22 cellular contexts compared by ENCODE assay signal in genomic region chr9:100308965-100309564, GRCh38. TPM values are rescaled to one million over a fixed set of nuclear protein-coding genes. Genes with fewer than 3 reads are reported as not detected.
DNase-seq lines count a peak whose midpoint lies in the region; ATAC-seq and TF ChIP-seq lines count a peak whose summit lies in the region.
"Had no signal": no experiment of that assay in that cellular context is flagged by ENCODE, and none has a peak within 500 bp of the region (broad histone marks: within the 10 kb centered on the region; RNA-seq: fewer than 3 reads in every experiment).

No MANE protein-coding gene starts in this region.

- no peak overlapping the region for H3K4ac ChIP-seq in H9 (ENCODE audit: low read depth, low read length)

- in situ Hi-C loops in G401 (cut with HindIII; ENCODE audit: low sequenced_read_pairs): no loop called here

- no peak overlapping the region for H2BK5ac ChIP-seq in H9 (ENCODE audit: insufficient read length, low read length)

- H3K4me1 ChIP-seq in Karpas-422 (ENCODE audit: low read length): peaks cover 17% of the 10 kb centered on the region
- H3K4me1 ChIP-seq in psoas muscle: peaks cover 15% of the 10 kb centered on the region
- no peaks in the 10 kb centered on the region for H3K4me1 ChIP-seq in H9 (ENCODE audit: insufficient read depth, low read length)
- H3K4me1 ChIP-seq: lower lobe of right lung, testis had no signal

- H3T11ph ChIP-seq in H9 (ENCODE audit: low read length): no peak overlapping the region

- H2AFZ ChIP-seq in Karpas-422 (ENCODE audit: low read length) (no peak overlapping the region), H9 (ENCODE audit: low read length) (no peak overlapping the region)
- H2AFZ ChIP-seq: PC-9 had no signal

- H4K8ac ChIP-seq in H9 (replicated peaks; ENCODE audit: insufficient read length, low read depth, low read length): no peak overlapping the region

- H2BK12ac ChIP-seq in H9 (ENCODE audit: insufficient read length, low read depth, low read length): no peak overlapping the region

- ATAC-seq in activated T-cell treated with anti-CD3 and anti-CD28 coated beads, Interleukin-2, amount 50 U/mL, for 4 hours: no peak
- ATAC-seq in psoas muscle: peak; percentile 53 to 88 (median 74)
- ATAC-seq: lower lobe of right lung, sciatic nerve had no signal

- DNase-seq in activated T-cell treated with anti-CD3 and anti-CD28 coated beads, Interleukin-2, amount 50 U/mL, for 24 hours: no peak
- no peak for DNase-seq in activated T-cell treated with anti-CD3 and anti-CD28 coated beads, Interleukin-2, amount 50 U/mL, for 4 hours
- DNase-seq in Karpas-422: no peak
- peak; percentile 18 for DNase-seq in fibroblast of gingiva (ENCODE audit: low read depth)
- DNase-seq in psoas muscle: no peak
- DNase-seq in head of caudate nucleus: no peak
- DNase-seq in G401 (ENCODE audit: low spot score): no peak
- no peak for DNase-seq in H9
- DNase-seq: activated CD4-positive, alpha-beta T cell treated with anti-CD3 and anti-CD28 coated beads, Interleukin-2, amount 10 ng/mL, durations not matched to agents 24 days and 14 days; GOT3; lower lobe of right lung; NCI-H1048; NCI-H2029; occipital lobe; PC-9; SIG-M5; stimulated activated CD4-positive, alpha-beta T cell treated with anti-CD3 and anti-CD28 coated beads, Interleukin-15, amount 100 ng/mL, for 24 hours; testis had no signal

- H3K9me2 ChIP-seq in Karpas-422 (replicated peaks; ENCODE audit: insufficient read depth, low read length): no peaks in the 10 kb centered on the region

- no peaks in the 10 kb centered on the region for H3K9me3 ChIP-seq in Karpas-422 (ENCODE audit: low read length)
- no peaks in the 10 kb centered on the region for H3K9me3 ChIP-seq in psoas muscle
- H3K9me3 ChIP-seq in H9 (ENCODE audit: control insufficient read depth, low read depth, low read length): no peaks in the 10 kb centered on the region
- H3K9me3 ChIP-seq: lower lobe of right lung, testis had no signal

- H2BK15ac ChIP-seq in H9 (ENCODE audit: low read depth, low read length): no peak overlapping the region

- H2AK5ac ChIP-seq in H9 (ENCODE audit: insufficient read length, low read length): no peak overlapping the region

- H3K27ac Mint-ChIP-seq in activated T-cell treated with anti-CD3 and anti-CD28 coated beads, Interleukin-2, amount 50 U/mL, for 24 hours: peak overlapping the region; percentile 45
- H3K27ac Mint-ChIP-seq in H9: peak overlapping the region in 1 of 3 experiments; percentile 68; a peak in 3 of 7 replicates
- H3K27ac Mint-ChIP-seq: activated CD4-positive, alpha-beta T cell treated with anti-CD3 and anti-CD28 coated beads, Interleukin-2, amount 10 ng/mL, durations not matched to agents 24 days and 14 days; activated naive CD4-positive, alpha-beta T cell treated with anti-CD3 and anti-CD28 coated beads, Interleukin-2, amount 50 U/mL, for 24 hours; T-helper 1 cell treated with Interleukin-12 subunit alpha and Interleukin-12 subunit beta and Interleukin-4 antibody, amounts not matched to agents 30 μg/mL and 1 μg/mL, for 36 hours had no signal

- WGBS in psoas muscle, 3 donors: 76 to 80% (median 79%) methylated on average over 1 of the region's 1 CpG
- WGBS in H9 (ENCODE audit: extremely low coverage, insufficient read length, low lambda C conversion rate): no CpG with 5 or more reads among the region's 1 CpG

- H2BK20ac ChIP-seq in H9 (ENCODE audit: low read depth, low read length, poor library complexity, severe bottlenecking): no peak overlapping the region

- H3K23ac ChIP-seq in H9 (ENCODE audit: insufficient read length, low read depth, low read length): no peak overlapping the region

- H3K79me2 ChIP-seq in Karpas-422 (ENCODE audit: low read length) (peaks cover 95% of the 10 kb centered on the region), H9 (ENCODE audit: insufficient read depth, low read length) (no peaks in the 10 kb centered on the region)

- intact Hi-C loops in psoas muscle (cut with DNase I) (no loop called here), head of caudate nucleus (cut with DNase I) (no loop called here)

- H2BK120ac ChIP-seq in H9 (ENCODE audit: low read depth, low read length, poor library complexity, severe bottlenecking): no peak overlapping the region

- no peak overlapping the region for H3K18ac ChIP-seq in H9 (ENCODE audit: insufficient read length, low read depth, low read length)

- H3K9ac ChIP-seq in Karpas-422 (ENCODE audit: low read length) (no peak overlapping the region), H9 (ENCODE audit: extremely low read depth, insufficient read length, low read length) (no peak overlapping the region)
- H3K9ac ChIP-seq: KMS-11 had no signal

- no peak overlapping the region for H3K4me3 ChIP-seq in Karpas-422 (ENCODE audit: low read length)
- no peak overlapping the region for H3K4me3 ChIP-seq in psoas muscle
- H3K4me3 ChIP-seq: lower lobe of right lung, PC-9, testis had no signal

- peaks cover 56% of the 10 kb centered on the region for H3K36me3 ChIP-seq in Karpas-422 (ENCODE audit: insufficient read depth, low read length)
- H3K36me3 ChIP-seq in psoas muscle (ENCODE audit: insufficient read depth in 1 of 2, low read depth in 1 of 2): peaks cover 4 to 39% of the 10 kb centered on the region in 2 donors

- H3K27ac ChIP-seq in Karpas-422 (ENCODE audit: low read length) (peak overlapping the region; percentile 13; the same call in 1 of the 2 replicates), psoas muscle (peak overlapping the region; percentile 12), H9 (ENCODE audit: insufficient read length, low read depth, low read length) (no peak overlapping the region)
- H3K27ac ChIP-seq: KMS-11, lower lobe of right lung, PC-9, testis had no signal

- H3K4me2 ChIP-seq in Karpas-422 (ENCODE audit: low read depth, low read length, poor library complexity, severe bottlenecking) (no peak overlapping the region), H9 (ENCODE audit: insufficient read depth, insufficient read length, low read length) (no peak overlapping the region)
- H3K4me2 ChIP-seq: KMS-11, PC-9 had no signal

- peaks cover 96% of the 10 kb centered on the region for H3K36me3 Mint-ChIP-seq in activated T-cell treated with anti-CD3 and anti-CD28 coated beads, Interleukin-2, amount 50 U/mL, for 24 hours (ENCODE audit: low read depth)
- H3K36me3 Mint-ChIP-seq in activated T-cell treated with anti-CD3 and anti-CD28 coated beads, Interleukin-2, amount 50 U/mL, for 4 hours (ENCODE audit: insufficient read depth): peaks cover 56% of the 10 kb centered on the region
- peaks cover 63 to 78% (median 78%) of the 10 kb centered on the region in 3 experiments for H3K36me3 Mint-ChIP-seq in H9 (ENCODE audit: insufficient read depth in 1 of 3, low read depth in 3 of 3)

- no peaks in the 10 kb centered on the region for H3K9me3 Mint-ChIP-seq in activated T-cell treated with anti-CD3 and anti-CD28 coated beads, Interleukin-2, amount 50 U/mL, for 24 hours
- H3K9me3 Mint-ChIP-seq in activated T-cell treated with anti-CD3 and anti-CD28 coated beads, Interleukin-2, amount 50 U/mL, for 4 hours: no peaks in the 10 kb centered on the region
- peaks cover 3 to 4% of the 10 kb centered on the region in 2 experiments; a peak in 2 of 5 replicates for H3K9me3 Mint-ChIP-seq in H9
- H3K9me3 Mint-ChIP-seq: activated naive CD4-positive, alpha-beta T cell treated with anti-CD3 and anti-CD28 coated beads, Interleukin-2, amount 50 U/mL, for 24 hours; T-helper 1 cell treated with Interleukin-12 subunit alpha and Interleukin-12 subunit beta and Interleukin-4 antibody, amounts not matched to agents 30 μg/mL and 1 μg/mL, for 36 hours had no signal

- H4K20me1 ChIP-seq in Karpas-422 (ENCODE audit: insufficient read depth, low read depth, low read length) (no peaks in the 10 kb centered on the region; the same call in 1 of the 2 replicates), H9 (ENCODE audit: control insufficient read depth, insufficient read depth, insufficient read length) (no peaks in the 10 kb centered on the region)

- TF ChIP-seq CTCF in psoas muscle (IDR thresholded peaks at IDR 0.05) (no peak), H9 (conservative IDR thresholded peaks at IDR 0.05) (no peak)

- H3K23me2 ChIP-seq in H9 (ENCODE audit: insufficient read length, low read depth, low read length, poor library complexity, severe bottlenecking): no peaks in the 10 kb centered on the region

- peaks cover 2% of the 10 kb centered on the region for H3K79me1 ChIP-seq in H9 (ENCODE audit: insufficient read depth, low read depth, low read length, poor library complexity, severe bottlenecking)

- H3K14ac ChIP-seq in H9 (ENCODE audit: insufficient read depth, low read length): no peak overlapping the region

- no peak overlapping the region for H4K91ac ChIP-seq in H9 (ENCODE audit: insufficient read length, low read depth, low read length)

- H3K4me3 Mint-ChIP-seq in activated T-cell treated with anti-CD3 and anti-CD28 coated beads, Interleukin-2, amount 50 U/mL, for 24 hours: no peak overlapping the region
- H3K4me3 Mint-ChIP-seq in activated T-cell treated with anti-CD3 and anti-CD28 coated beads, Interleukin-2, amount 50 U/mL, for 4 hours: no peak overlapping the region
- no peak overlapping the region for H3K4me3 Mint-ChIP-seq in H9
- H3K4me3 Mint-ChIP-seq: activated CD4-positive, alpha-beta T cell treated with anti-CD3 and anti-CD28 coated beads, Interleukin-2, amount 10 ng/mL, durations not matched to agents 24 days and 14 days; activated naive CD4-positive, alpha-beta T cell treated with anti-CD3 and anti-CD28 coated beads, Interleukin-2, amount 50 U/mL, for 24 hours; T-helper 1 cell treated with Interleukin-12 subunit alpha and Interleukin-12 subunit beta and Interleukin-4 antibody, amounts not matched to agents 30 μg/mL and 1 μg/mL, for 36 hours had no signal

- H3K4me1 Mint-ChIP-seq in activated T-cell treated with anti-CD3 and anti-CD28 coated beads, Interleukin-2, amount 50 U/mL, for 24 hours (ENCODE audit: low read depth): peaks cover 37% of the 10 kb centered on the region
- H3K4me1 Mint-ChIP-seq in activated T-cell treated with anti-CD3 and anti-CD28 coated beads, Interleukin-2, amount 50 U/mL, for 4 hours (ENCODE audit: low read depth): peaks cover 18% of the 10 kb centered on the region
- peaks cover 7 to 10% of the 10 kb centered on the region in 2 experiments; a peak in 3 of 4 replicates for H3K4me1 Mint-ChIP-seq in H9

- no peak overlapping the region for H4K5ac ChIP-seq in H9 (ENCODE audit: insufficient read length, low read depth, low read length)

- H3K27me3 Mint-ChIP-seq in activated T-cell treated with anti-CD3 and anti-CD28 coated beads, Interleukin-2, amount 50 U/mL, for 24 hours: no peaks in the 10 kb centered on the region
- H3K27me3 Mint-ChIP-seq in activated T-cell treated with anti-CD3 and anti-CD28 coated beads, Interleukin-2, amount 50 U/mL, for 4 hours (ENCODE audit: low read depth): no peaks in the 10 kb centered on the region
- H3K27me3 Mint-ChIP-seq in H9 (ENCODE audit: low read depth): no peaks in the 10 kb centered on the region
- H3K27me3 Mint-ChIP-seq: activated CD4-positive, alpha-beta T cell treated with anti-CD3 and anti-CD28 coated beads, Interleukin-2, amount 10 ng/mL, durations not matched to agents 24 days and 14 days; activated naive CD4-positive, alpha-beta T cell treated with anti-CD3 and anti-CD28 coated beads, Interleukin-2, amount 50 U/mL, for 24 hours had no signal

- no peaks in the 10 kb centered on the region for H3K27me3 ChIP-seq in Karpas-422 (ENCODE audit: low read length)
- no peaks in the 10 kb centered on the region for H3K27me3 ChIP-seq in psoas muscle (ENCODE audit: insufficient read depth in 3 of 3, low read length in 2 of 3)
- H3K27me3 ChIP-seq in H9 (ENCODE audit: insufficient read depth, low read length): no peaks in the 10 kb centered on the region
- H3K27me3 ChIP-seq: testis had no signal

- no peak overlapping the region for H3K56ac ChIP-seq in H9 (ENCODE audit: insufficient read length, low read depth, low read length)

RNA-seq across cellular contexts. Expression of gene TEX10, which starts 43.7 kb away (rescaled TPM):
- 10 to 100 TPM; 26.8 to 30.2 (median 29.1) TPM for total RNA-seq in activated T-cell treated with anti-CD3 and anti-CD28 coated beads, Interleukin-2, amount 50 U/mL, for 4 hours
- 39.6 and 73.7 TPM in 2 replicates for total RNA-seq in Karpas-422 (2014; rRNA removed; shearing (Covaris generic); ENCODE audit: low replicate concordance)
- total RNA-seq in psoas muscle (10 to 100 TPM; 12.7 to 23.1 (median 14.7) TPM), H9 (2021) (70.8 and 71.6 TPM in 2 replicates)
- 10 to 100 TPM in 2 of 3 donors, 1 to 10 TPM in 1; 9.8 to 17.2 (median 13.9) TPM for polyA plus RNA-seq in psoas muscle
- 81.3 and 87.3 TPM in 2 replicates for total RNA-seq in G401 (2014; rRNA removed; shearing (Covaris generic))

Comparison
In these comparisons a context has a peak if more than half of its experiments do, and no peak if none do; other contexts are left out.
1. ATAC-seq: peak in psoas muscle (4 of 4); none in activated T-cell treated with anti-CD3 and anti-CD28 coated beads, Interleukin-2, amount 50 U/mL, for 4 hours (0 of 2).